Comparison of ENCODE assay signal across 12 cellular contexts in the genomic region with DNA sequence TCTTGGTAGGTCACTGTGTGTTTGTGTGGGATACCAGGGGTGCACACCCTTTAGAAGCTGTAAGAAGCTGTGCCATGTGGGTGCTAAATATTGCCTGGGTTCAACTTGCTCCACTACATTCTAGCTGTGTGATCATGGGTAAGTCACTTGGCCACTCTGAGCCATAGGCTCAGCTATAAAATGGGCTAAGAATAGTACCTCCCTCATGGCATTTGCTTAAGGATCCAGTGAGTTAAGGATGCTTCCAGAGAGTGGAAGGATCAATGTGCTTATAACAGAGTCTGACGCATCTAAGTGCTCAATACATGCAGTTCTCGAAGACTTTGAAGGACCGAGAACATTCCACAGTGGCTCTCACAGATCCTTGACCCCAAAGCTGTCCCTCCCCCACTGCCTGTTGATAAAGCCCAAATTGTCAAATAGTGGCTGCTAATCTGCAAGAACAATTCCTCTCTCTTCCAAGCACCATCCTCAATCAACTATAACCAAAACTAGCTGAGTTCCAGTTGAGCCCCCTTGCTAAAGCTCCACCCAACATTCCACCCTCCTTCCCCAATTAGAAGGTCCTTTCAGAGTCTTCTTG. TPM values are rescaled to one million over a fixed set of nuclear protein-coding genes. Genes with fewer than 3 reads are reported as not detected.
DNase-seq lines count a peak whose midpoint lies in the region; ATAC-seq and TF ChIP-seq lines count a peak whose summit lies in the region.
"Had no signal": no experiment of that assay in that cellular context is flagged by ENCODE, and none has a peak within 500 bp of the region (broad histone marks: within the 10 kb centered on the region; RNA-seq: fewer than 3 reads in every experiment).

No MANE protein-coding gene starts in this region.

- DNase-seq in activated T-cell treated with anti-CD3 and anti-CD28 coated beads, Interleukin-2, amount 50 U/mL, for 4 hours: no peak
- DNase-seq in activated T-cell treated with anti-CD3 and anti-CD28 coated beads, Interleukin-2, amount 50 U/mL, for 1 hour: no peak
- DNase-seq in PC-3: no peak
- no peak for DNase-seq in effector memory CD8-positive, alpha-beta T cell
- DNase-seq in A673 (ENCODE audit: low spot score): no peak
- DNase-seq in nephron progenitor cell: no peak
- DNase-seq in RWPE1 (ENCODE audit: low spot score): no peak
- DNase-seq: NCI-H1105 had no signal

- peaks cover 10% of the 10 kb centered on the region for H3K4me1 ChIP-seq in PC-3 (ENCODE audit: insufficient read depth, low read length)
- no peaks in the 10 kb centered on the region for H3K4me1 ChIP-seq in A673 (ENCODE audit: insufficient read depth, low read length, poor library complexity, severe bottlenecking)
- H3K4me1 ChIP-seq: parathyroid adenoma had no signal

- H4K20me1 ChIP-seq in PC-3 (ENCODE audit: low read length): no peaks in the 10 kb centered on the region

- H3K4me2 ChIP-seq in PC-3 (ENCODE audit: low read length): 0 out of 2 replicates have a peak overlapping the region, but pooled peaks have one; percentile 48

- peaks cover 69% of the 10 kb centered on the region for H3K4me1 Mint-ChIP-seq in activated T-cell treated with anti-CD3 and anti-CD28 coated beads, Interleukin-2, amount 50 U/mL, for 4 hours (ENCODE audit: low read depth)
- peaks cover 40 to 44% of the 10 kb centered on the region in 2 donors for H3K4me1 Mint-ChIP-seq in effector memory CD8-positive, alpha-beta T cell (ENCODE audit: low read depth in 2 of 2)
- peaks cover 47% of the 10 kb centered on the region for H3K4me1 Mint-ChIP-seq in stimulated activated memory B cell treated with anti-CD40 and anti-IgM and Interleukin-4, amounts not matched to agents 10 μg/mL and 1 μg/mL and 100 μg/mL, for 72 hours
- peaks cover 45% of the 10 kb centered on the region for H3K4me1 Mint-ChIP-seq in nephron progenitor cell

- H3K9me2 ChIP-seq in PC-3 (replicated peaks; ENCODE audit: low read length): no peaks in the 10 kb centered on the region

- H3K27me3 ChIP-seq in PC-3 (ENCODE audit: low read length) (no peaks in the 10 kb centered on the region), A673 (replicated peaks; ENCODE audit: insufficient read depth, low read depth, low read length, poor library complexity) (no peaks in the 10 kb centered on the region)

- H3F3A ChIP-seq in PC-3 (ENCODE audit: low read length, unreplicated experiment): no peaks in the 10 kb centered on the region

- no peaks in the 10 kb centered on the region for H3K9me3 Mint-ChIP-seq in activated T-cell treated with anti-CD3 and anti-CD28 coated beads, Interleukin-2, amount 50 U/mL, for 4 hours
- no peaks in the 10 kb centered on the region for H3K9me3 Mint-ChIP-seq in effector memory CD8-positive, alpha-beta T cell
- H3K9me3 Mint-ChIP-seq in stimulated activated memory B cell treated with anti-CD40 and anti-IgM and Interleukin-4, amounts not matched to agents 10 μg/mL and 1 μg/mL and 100 μg/mL, for 72 hours: no peaks in the 10 kb centered on the region
- no peaks in the 10 kb centered on the region for H3K9me3 Mint-ChIP-seq in nephron progenitor cell
- H3K9me3 Mint-ChIP-seq: type B pancreatic cell had no signal

- no peak overlapping the region; the same call in 1 of the 2 replicates for H2AFZ ChIP-seq in PC-3 (ENCODE audit: low read length)
- H2AFZ ChIP-seq: parathyroid adenoma had no signal

- H3K79me2 ChIP-seq in PC-3 (ENCODE audit: low read length): no peaks in the 10 kb centered on the region
- H3K79me2 ChIP-seq: parathyroid adenoma had no signal

- no peaks in the 10 kb centered on the region for H3K27me3 Mint-ChIP-seq in activated T-cell treated with anti-CD3 and anti-CD28 coated beads, Interleukin-2, amount 50 U/mL, for 4 hours (ENCODE audit: low read depth)
- no peaks in the 10 kb centered on the region for H3K27me3 Mint-ChIP-seq in effector memory CD8-positive, alpha-beta T cell
- no peaks in the 10 kb centered on the region for H3K27me3 Mint-ChIP-seq in stimulated activated memory B cell treated with anti-CD40 and anti-IgM and Interleukin-4, amounts not matched to agents 10 μg/mL and 1 μg/mL and 100 μg/mL, for 72 hours
- peaks cover 23% of the 10 kb centered on the region for H3K27me3 Mint-ChIP-seq in nephron progenitor cell (ENCODE audit: low read depth, poor library complexity)

- POLR2A ChIA-PET in PC-3 (lab: Charles Lee; ENCODE audit: unreplicated experiment): no interaction called here
- POLR2A ChIA-PET in A673 (lab: Charles Lee; ENCODE audit: low non-redundant PET): no interaction called here
- POLR2A ChIA-PET in RWPE1 (lab: Yijun Ruan, JAX; ENCODE audit: low non-redundant PET): no interaction called here

- TF ChIP-seq CTCF in PC-3 (conservative IDR thresholded peaks at IDR 0.05; ENCODE audit: low read depth, low read length): no peak
- TF ChIP-seq CTCF in A673 (conservative IDR thresholded peaks at IDR 0.05; ENCODE audit: low read depth, low read length): no peak
- no peak for TF ChIP-seq CTCF in nephron progenitor cell (IDR thresholded peaks at IDR 0.05)
- no peak for TF ChIP-seq CTCF in RWPE1 (conservative IDR thresholded peaks at IDR 0.05; ENCODE audit: low read depth)

- H3K27ac ChIP-seq in PC-3 (ENCODE audit: low read length): no peak overlapping the region
- no peak overlapping the region for H3K27ac ChIP-seq in A673 (ENCODE audit: low read depth, low read length, poor library complexity, severe bottlenecking)
- H3K27ac ChIP-seq in RWPE1: no peak overlapping the region
- H3K27ac ChIP-seq: coronary artery, parathyroid adenoma had no signal

- intact Hi-C loops in PC-3 (cut with micrococcal nuclease) (no loop called here), A673 (cut with micrococcal nuclease; ENCODE audit: unreplicated experiment) (no loop called here)

- H3K27ac Mint-ChIP-seq in effector memory CD8-positive, alpha-beta T cell: peak overlapping the region; percentile 98 to 100
- H3K27ac Mint-ChIP-seq in stimulated activated memory B cell treated with anti-CD40 and anti-IgM and Interleukin-4, amounts not matched to agents 10 μg/mL and 1 μg/mL and 100 μg/mL, for 72 hours: peak overlapping the region; percentile 90
- no peak overlapping the region for H3K27ac Mint-ChIP-seq in nephron progenitor cell
- H3K27ac Mint-ChIP-seq: type B pancreatic cell had no signal

- H3K9ac ChIP-seq in PC-3 (ENCODE audit: low read length): no peak overlapping the region
- H3K9ac ChIP-seq: parathyroid adenoma had no signal

- peaks cover 14% of the 10 kb centered on the region for H3K36me3 Mint-ChIP-seq in activated T-cell treated with anti-CD3 and anti-CD28 coated beads, Interleukin-2, amount 50 U/mL, for 4 hours (ENCODE audit: insufficient read depth)
- H3K36me3 Mint-ChIP-seq in effector memory CD8-positive, alpha-beta T cell (ENCODE audit: insufficient read depth): peaks cover 48% of the 10 kb centered on the region
- peaks cover 10% of the 10 kb centered on the region for H3K36me3 Mint-ChIP-seq in stimulated activated memory B cell treated with anti-CD40 and anti-IgM and Interleukin-4, amounts not matched to agents 10 μg/mL and 1 μg/mL and 100 μg/mL, for 72 hours
- H3K36me3 Mint-ChIP-seq in nephron progenitor cell (ENCODE audit: low read depth): no peaks in the 10 kb centered on the region
- H3K36me3 Mint-ChIP-seq: type B pancreatic cell had no signal

- H3K4me3 ChIP-seq in PC-3 (ENCODE audit: low read length) (no peak overlapping the region), A673 (ENCODE audit: low read depth, low read length, poor library complexity, severe bottlenecking) (no peak overlapping the region)
- H3K4me3 ChIP-seq: coronary artery had no signal

- H3K4me3 Mint-ChIP-seq in activated T-cell treated with anti-CD3 and anti-CD28 coated beads, Interleukin-2, amount 50 U/mL, for 4 hours: peak overlapping the region; percentile 72
- H3K4me3 Mint-ChIP-seq in effector memory CD8-positive, alpha-beta T cell: peak overlapping the region; percentile 60 to 64
- H3K4me3 Mint-ChIP-seq in stimulated activated memory B cell treated with anti-CD40 and anti-IgM and Interleukin-4, amounts not matched to agents 10 μg/mL and 1 μg/mL and 100 μg/mL, for 72 hours: no peak overlapping the region
- no peak overlapping the region for H3K4me3 Mint-ChIP-seq in nephron progenitor cell
- H3K4me3 Mint-ChIP-seq: type B pancreatic cell had no signal

- H3K36me3 ChIP-seq in PC-3 (ENCODE audit: low read depth, low read length) (no peaks in the 10 kb centered on the region), A673 (ENCODE audit: insufficient read depth, low read length, poor library complexity, severe bottlenecking) (no peaks in the 10 kb centered on the region)

- CTCF ChIA-PET in PC-3 (lab: Charles Lee) (no interaction called here), A673 (lab: Charles Lee) (no interaction called here), RWPE1 (lab: Yijun Ruan, JAX) (interaction anchor here (1.1 kb wide), 1 partner anchor 8 kb away, joined by 3 read pairs; no protein-coding TSS in a partner anchor)

- BruUV-seq in PC-3 (replicated peaks; lab: Mats Ljungman, UMichigan): no TSS peak
- no TSS peak for BruUV-seq in A673 (replicated peaks; lab: Mats Ljungman, UMichigan)

- no peaks in the 10 kb centered on the region for H3K9me3 ChIP-seq in PC-3 (ENCODE audit: low read length)
- no peaks in the 10 kb centered on the region for H3K9me3 ChIP-seq in A673 (ENCODE audit: low read depth, low read length, poor library complexity, severe bottlenecking)

- no peak for ATAC-seq in activated T-cell treated with anti-CD3 and anti-CD28 coated beads, Interleukin-2, amount 50 U/mL, for 4 hours
- no peak for ATAC-seq in PC-3
- no peak for ATAC-seq in effector memory CD8-positive, alpha-beta T cell (replicated peaks)
- ATAC-seq in stimulated activated memory B cell treated with anti-CD40 and anti-IgM and Interleukin-4, amounts not matched to agents 10 μg/mL and 1 μg/mL and 100 μg/mL, for 72 hours: no peak

RNA-seq across cellular contexts. Expression of a gene that starts 13.2 kb away (rescaled TPM):
- total RNA-seq in activated T-cell treated with anti-CD3 and anti-CD28 coated beads, Interleukin-2, amount 50 U/mL, for 4 hours: 1 to 10 TPM in 1 of 3 donors, under 1 TPM in 2; 0.76 to 1.3 (median 0.89) TPM
- total RNA-seq in PC-3 (2014; rRNA removed) (0.04 TPM in 1 of 2 replicates, not detected in the other), A673 (2021) (not detected in 2 replicates)

RNA-seq across cellular contexts. Expression of a gene that starts 27.0 kb away (rescaled TPM):
- total RNA-seq in activated T-cell treated with anti-CD3 and anti-CD28 coated beads, Interleukin-2, amount 50 U/mL, for 4 hours: 100 to 1,000 TPM; 178 to 212 (median 206) TPM
- total RNA-seq in PC-3 (2014; rRNA removed) (not detected in 2 replicates), A673 (2021) (0.97 and 1.5 TPM in 2 replicates)

Comparison
In these comparisons a context has a peak if more than half of its experiments do, and no peak if none do; other contexts are left out.
1. H3K4me3 Mint-ChIP-seq: peak in activated T-cell treated with anti-CD3 and anti-CD28 coated beads, Interleukin-2, amount 50 U/mL, for 4 hours (single experiment) and effector memory CD8-positive, alpha-beta T cell (2 of 2); none in stimulated activated memory B cell treated with anti-CD40 and anti-IgM and Interleukin-4, amounts not matched to agents 10 μg/mL and 1 μg/mL and 100 μg/mL, for 72 hours (single experiment) and nephron progenitor cell (single experiment).
2. RNA of a gene that starts 27.0 kb away (total RNA-seq): 178 to 212 TPM in activated T-cell treated with anti-CD3 and anti-CD28 coated beads, Interleukin-2, amount 50 U/mL, for 4 hours; 0.97 to 1.5 TPM in A673 and not detected in PC-3; every median in the first group is over 10 times any median in the second.